2 cellular contexts compared by ENCODE assay signal in the genomic region with DNA sequence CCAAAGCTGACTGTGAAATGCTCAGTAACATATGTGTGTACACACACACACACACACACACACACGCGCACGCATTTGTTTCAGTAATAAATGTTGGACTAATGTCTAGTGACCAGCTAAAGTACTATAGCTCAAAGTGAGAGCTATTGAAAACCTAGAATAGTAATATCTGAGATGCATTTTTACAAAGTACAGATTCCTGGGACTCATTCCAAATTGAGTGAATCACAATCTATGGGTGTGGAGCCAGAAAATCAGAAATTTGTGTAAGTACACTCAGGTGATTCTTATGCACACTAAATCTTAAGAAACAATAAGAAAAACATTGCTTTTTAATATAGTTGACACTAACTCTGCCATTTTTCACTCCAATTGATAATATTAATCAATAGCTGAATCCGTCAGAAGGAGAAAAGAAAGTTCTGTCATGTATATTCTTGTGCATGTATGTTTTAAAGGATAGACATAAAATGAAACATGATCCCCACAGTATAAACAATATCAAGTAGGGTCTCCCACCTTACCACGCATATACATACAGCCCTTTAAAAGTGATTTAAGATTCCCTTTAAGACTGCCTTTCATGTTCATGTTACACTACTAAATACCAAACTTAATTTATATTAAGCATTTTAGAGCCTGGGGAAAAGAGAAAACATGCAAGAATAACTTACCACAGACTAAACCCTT.
A peak's percentile ranks its signal among the peaks of the same experiment; 100 is the strongest.
TF ChIP-seq lines count a peak whose summit lies in the region.

No MANE protein-coding gene starts in this region.

TF ChIP-seq in A549, 52 proteins besides CTCF, POLR2A, EP300 and RAD21:
- no peak for TF ChIP-seq ZC3H11A (IDR thresholded peaks at IDR 0.05)
- no peak for TF ChIP-seq SREBF2 (IDR thresholded peaks at IDR 0.05)
- TF ChIP-seq HOXB5 (CRISPR knock-in tag; IDR thresholded peaks at IDR 0.05): no peak
- no peak for TF ChIP-seq NFE2L2 (conservative IDR thresholded peaks at IDR 0.05; ENCODE audit: low read length)
- no peak for TF ChIP-seq TFCP2L1 (CRISPR knock-in tag; IDR thresholded peaks at IDR 0.05)
- no peak for TF ChIP-seq KDM5A (IDR thresholded peaks at IDR 0.05)
- no peak for TF ChIP-seq RCOR1 (IDR thresholded peaks at IDR 0.05; ENCODE audit: low read depth, low read length)
- no peak for TF ChIP-seq HDAC2 (IDR thresholded peaks at IDR 0.05)
- no peak for TF ChIP-seq TP53 (CRISPR knock-in tag; IDR thresholded peaks at IDR 0.05)
- no peak for TF ChIP-seq NPAS2 (CRISPR knock-in tag; IDR thresholded peaks at IDR 0.05; ENCODE audit: borderline replicate concordance)
- TF ChIP-seq, protein P1, sequence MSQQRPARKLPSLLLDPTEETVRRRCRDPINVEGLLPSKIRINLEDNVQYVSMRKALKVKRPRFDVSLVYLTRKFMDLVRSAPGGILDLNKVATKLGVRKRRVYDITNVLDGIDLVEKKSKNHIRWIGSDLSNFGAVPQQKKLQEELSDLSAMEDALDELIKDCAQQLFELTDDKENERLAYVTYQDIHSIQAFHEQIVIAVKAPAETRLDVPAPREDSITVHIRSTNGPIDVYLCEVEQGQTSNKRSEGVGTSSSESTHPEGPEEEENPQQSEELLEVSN (IDR thresholded peaks at IDR 0.05; ENCODE audit: borderline replicate concordance, low read depth): no peak
- no peak for TF ChIP-seq GATA3 (IDR thresholded peaks at IDR 0.05; ENCODE audit: borderline replicate concordance)
- TF ChIP-seq BHLHE40 (IDR thresholded peaks at IDR 0.05; ENCODE audit: low read depth, low read length): no peak
- TF ChIP-seq EHMT2 (IDR thresholded peaks at IDR 0.05; ENCODE audit: low read depth): no peak
- TF ChIP-seq MAZ (IDR thresholded peaks at IDR 0.05; ENCODE audit: borderline replicate concordance, low read depth, low read length): no peak
- TF ChIP-seq, protein P2, sequence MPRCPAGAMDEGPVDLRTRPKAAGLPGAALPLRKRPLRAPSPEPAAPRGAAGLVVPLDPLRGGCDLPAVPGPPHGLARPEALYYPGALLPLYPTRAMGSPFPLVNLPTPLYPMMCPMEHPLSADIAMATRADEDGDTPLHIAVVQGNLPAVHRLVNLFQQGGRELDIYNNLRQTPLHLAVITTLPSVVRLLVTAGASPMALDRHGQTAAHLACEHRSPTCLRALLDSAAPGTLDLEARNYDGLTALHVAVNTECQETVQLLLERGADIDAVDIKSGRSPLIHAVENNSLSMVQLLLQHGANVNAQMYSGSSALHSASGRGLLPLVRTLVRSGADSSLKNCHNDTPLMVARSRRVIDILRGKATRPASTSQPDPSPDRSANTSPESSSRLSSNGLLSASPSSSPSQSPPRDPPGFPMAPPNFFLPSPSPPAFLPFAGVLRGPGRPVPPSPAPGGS (IDR thresholded peaks at IDR 0.05): no peak
- TF ChIP-seq SMC3 (IDR thresholded peaks at IDR 0.05): no peak
- TF ChIP-seq, protein P3, sequence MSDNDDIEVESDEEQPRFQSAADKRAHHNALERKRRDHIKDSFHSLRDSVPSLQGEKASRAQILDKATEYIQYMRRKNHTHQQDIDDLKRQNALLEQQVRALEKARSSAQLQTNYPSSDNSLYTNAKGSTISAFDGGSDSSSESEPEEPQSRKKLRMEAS (IDR thresholded peaks at IDR 0.05): no peak
- TF ChIP-seq, protein P4, sequence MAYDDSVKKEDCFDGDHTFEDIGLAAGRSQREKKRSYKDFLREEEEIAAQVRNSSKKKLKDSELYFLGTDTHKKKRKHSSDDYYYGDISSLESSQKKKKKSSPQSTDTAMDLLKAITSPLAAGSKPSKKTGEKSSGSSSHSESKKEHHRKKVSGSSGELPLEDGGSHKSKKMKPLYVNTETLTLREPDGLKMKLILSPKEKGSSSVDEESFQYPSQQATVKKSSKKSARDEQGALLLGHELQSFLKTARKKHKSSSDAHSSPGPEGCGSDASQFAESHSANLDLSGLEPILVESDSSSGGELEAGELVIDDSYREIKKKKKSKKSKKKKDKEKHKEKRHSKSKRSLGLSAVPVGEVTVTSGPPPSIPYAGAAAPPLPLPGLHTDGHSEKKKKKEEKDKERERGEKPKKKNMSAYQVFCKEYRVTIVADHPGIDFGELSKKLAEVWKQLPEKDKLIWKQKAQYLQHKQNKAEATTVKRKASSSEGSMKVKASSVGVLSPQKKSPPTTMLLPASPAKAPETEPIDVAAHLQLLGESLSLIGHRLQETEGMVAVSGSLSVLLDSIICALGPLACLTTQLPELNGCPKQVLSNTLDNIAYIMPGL (CRISPR knock-in tag; IDR thresholded peaks at IDR 0.05; ENCODE audit: borderline replicate concordance): no peak
- TF ChIP-seq, protein P5, sequence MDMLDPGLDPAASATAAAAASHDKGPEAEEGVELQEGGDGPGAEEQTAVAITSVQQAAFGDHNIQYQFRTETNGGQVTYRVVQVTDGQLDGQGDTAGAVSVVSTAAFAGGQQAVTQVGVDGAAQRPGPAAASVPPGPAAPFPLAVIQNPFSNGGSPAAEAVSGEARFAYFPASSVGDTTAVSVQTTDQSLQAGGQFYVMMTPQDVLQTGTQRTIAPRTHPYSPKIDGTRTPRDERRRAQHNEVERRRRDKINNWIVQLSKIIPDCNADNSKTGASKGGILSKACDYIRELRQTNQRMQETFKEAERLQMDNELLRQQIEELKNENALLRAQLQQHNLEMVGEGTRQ (IDR thresholded peaks at IDR 0.05): no peak
TF ChIP-seq in A549: peak in this region for 0.

TF ChIP-seq in HCT116, 20 proteins besides CTCF, POLR2A, EP300 and RAD21:
- TF ChIP-seq, protein P3 (IDR thresholded peaks at IDR 0.05): no peak
- TF ChIP-seq JUND (IDR thresholded peaks at IDR 0.05) (0 out of 2 replicates have a peak, but pooled peaks have one; percentile 13), CEBPB (IDR thresholded peaks at IDR 0.05; ENCODE audit: low read depth) (no peak)
